Comparison of ENCODE assay signal across 8 cellular contexts in the genomic region with DNA sequence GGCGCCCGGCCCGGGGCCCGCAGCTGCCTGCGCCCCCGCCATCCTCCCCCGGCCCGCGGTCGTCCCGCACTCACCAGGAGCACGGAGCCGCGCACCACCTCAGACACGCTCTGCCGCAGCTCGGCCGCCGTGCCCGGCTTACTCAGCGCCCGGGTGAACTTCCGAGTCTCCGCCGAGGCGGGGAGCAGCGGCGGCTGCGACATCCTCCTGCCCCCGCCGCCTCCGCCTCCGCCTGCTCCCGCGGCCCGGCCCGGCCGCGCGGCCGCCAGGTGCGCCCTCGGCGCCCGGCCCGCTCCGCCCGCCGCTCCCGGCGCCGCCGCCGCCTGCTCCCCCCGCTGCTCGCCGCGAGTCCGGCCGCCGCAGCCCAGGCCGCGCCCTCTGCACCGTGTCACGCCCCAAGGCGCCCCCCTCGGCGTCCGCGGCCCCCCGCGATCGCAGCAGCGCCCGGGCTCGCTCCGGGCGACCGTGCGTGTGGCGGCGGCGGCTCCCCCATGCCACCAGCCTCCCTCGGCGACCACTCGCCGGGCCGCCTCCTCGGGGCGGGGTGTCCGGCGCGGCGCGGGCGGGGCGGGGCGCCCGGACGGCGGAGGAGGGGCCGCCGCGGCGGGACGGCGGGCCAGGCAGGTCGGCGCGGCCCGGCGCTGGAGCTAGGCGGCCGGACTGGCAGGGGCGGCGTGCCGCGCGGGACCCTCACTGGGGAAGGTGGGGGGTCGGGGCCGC.
DNase-seq lines count a peak whose midpoint lies in the region; ATAC-seq, FAIRE-seq and TF ChIP-seq lines count a peak whose summit lies in the region.

No MANE protein-coding gene starts in this region.

- H3K4me3 ChIP-seq in BJ (ENCODE audit: low read depth, low read length) (peak overlapping the region; percentile 52), RWPE2 (ENCODE audit: severe bottlenecking) (peak overlapping the region; percentile 95), cardiac muscle cell (peak overlapping the region; percentile 56)

- H3K4me1 ChIP-seq in RWPE2 (ENCODE audit: insufficient read depth, poor library complexity, severe bottlenecking), result peaks cover 14% of the 10 kb centered on the region
- peaks cover 17% of the 10 kb centered on the region for H3K4me1 ChIP-seq in cardiac muscle cell (ENCODE audit: low read depth)

- no peak for TF ChIP-seq CTCF in BJ (IDR thresholded peaks at IDR 0.05; ENCODE audit: insufficient read depth, low read depth, low read length)
- no peak for TF ChIP-seq CTCF in RWPE2 (IDR thresholded peaks at IDR 0.05; ENCODE audit: poor library complexity, severe bottlenecking)
- TF ChIP-seq CTCF in cardiac muscle cell (IDR thresholded peaks at IDR 0.05; ENCODE audit: low read depth, low read length), result no peak

- no peaks in the 10 kb centered on the region for H3K9me3 ChIP-seq in RWPE2 (ENCODE audit: severe bottlenecking)
- no peaks in the 10 kb centered on the region for H3K9me3 ChIP-seq in cardiac muscle cell (ENCODE audit: low read depth)

- H3K27me3 ChIP-seq in BJ (ENCODE audit: control insufficient read depth, insufficient read depth, low read length), result peaks cover 3% of the 10 kb centered on the region
- H3K27me3 ChIP-seq in RWPE2 (ENCODE audit: insufficient read depth, poor library complexity, severe bottlenecking), result no peaks in the 10 kb centered on the region
- peaks cover 20% of the 10 kb centered on the region for H3K27me3 ChIP-seq in cardiac muscle cell

- no peaks in the 10 kb centered on the region for H3K36me3 Mint-ChIP-seq in activated naive CD4-positive, alpha-beta T cell treated with anti-CD3 and anti-CD28 coated beads, Interleukin-2, amount 50 U/mL, for 24 hours

- CTCF ChIA-PET in BJ (lab: Yijun Ruan, JAX), result interaction anchor here (0.6 to 1.5 kb wide), 3 partner anchors 36 to 90 kb away, joined by 3 to 5 read pairs (median 4); no protein-coding TSS in a partner anchor

- POLR2A ChIA-PET in BJ (lab: Charles Lee), result no interaction called here

- H3K9me3 Mint-ChIP-seq in activated naive CD4-positive, alpha-beta T cell treated with anti-CD3 and anti-CD28 coated beads, Interleukin-2, amount 50 U/mL, for 24 hours, result no peaks in the 10 kb centered on the region

- H3K4me1 Mint-ChIP-seq in activated naive CD4-positive, alpha-beta T cell treated with anti-CD3 and anti-CD28 coated beads, Interleukin-2, amount 50 U/mL, for 24 hours, result peaks cover 50% of the 10 kb centered on the region

- intact Hi-C loops in posterior cingulate gyrus (cut with DNase I), result no loop called here

- H3K27me3 Mint-ChIP-seq in activated naive CD4-positive, alpha-beta T cell treated with anti-CD3 and anti-CD28 coated beads, Interleukin-2, amount 50 U/mL, for 24 hours, result no peaks in the 10 kb centered on the region

- DNase-seq in BJ (ENCODE audit: low read depth) (no peak), GM19239 (ENCODE audit: insufficient read length, low spot score) (peak; percentile 76), RWPE2 (ENCODE audit: low spot score) (peak; percentile 73), cardiac muscle cell (ENCODE audit: low read depth in 1 of 2, low spot score in 1 of 2) (peak; percentile 58 to 77), posterior cingulate gyrus (peak in 8 of 10 donors; percentile 18 to 90 (median 48)), urothelium cell line (ENCODE audit: low spot score) (peak; percentile 69)

- ATAC-seq in HG03354 (IDR thresholded peaks at IDR 0.05; ENCODE audit: poor library complexity, severe bottlenecking, unreplicated experiment) (peak; percentile 48), RWPE2 (ENCODE audit: low read depth) (peak; percentile 43)

- H3K27ac ChIP-seq in RWPE2 (ENCODE audit: poor library complexity, severe bottlenecking) (peak overlapping the region; percentile 79), cardiac muscle cell (peak overlapping the region; percentile 63)

- FAIRE-seq in GM19239 (lab: Jason Lieb, UNC) (no peak), urothelium cell line (lab: Jason Lieb, UNC) (peak; percentile 83)

- peak overlapping the region; percentile 87 for H3K4me3 Mint-ChIP-seq in activated naive CD4-positive, alpha-beta T cell treated with anti-CD3 and anti-CD28 coated beads, Interleukin-2, amount 50 U/mL, for 24 hours

- no peak overlapping the region for H3K27ac Mint-ChIP-seq in activated naive CD4-positive, alpha-beta T cell treated with anti-CD3 and anti-CD28 coated beads, Interleukin-2, amount 50 U/mL, for 24 hours

- H3K36me3 ChIP-seq in BJ (ENCODE audit: control insufficient read depth, insufficient read depth, low read length), result no peaks in the 10 kb centered on the region
- H3K36me3 ChIP-seq in RWPE2 (ENCODE audit: low read depth), result no peaks in the 10 kb centered on the region
- H3K36me3 ChIP-seq in cardiac muscle cell, result no peaks in the 10 kb centered on the region
